11 cellular contexts compared by ENCODE assay signal in the genomic region with DNA sequence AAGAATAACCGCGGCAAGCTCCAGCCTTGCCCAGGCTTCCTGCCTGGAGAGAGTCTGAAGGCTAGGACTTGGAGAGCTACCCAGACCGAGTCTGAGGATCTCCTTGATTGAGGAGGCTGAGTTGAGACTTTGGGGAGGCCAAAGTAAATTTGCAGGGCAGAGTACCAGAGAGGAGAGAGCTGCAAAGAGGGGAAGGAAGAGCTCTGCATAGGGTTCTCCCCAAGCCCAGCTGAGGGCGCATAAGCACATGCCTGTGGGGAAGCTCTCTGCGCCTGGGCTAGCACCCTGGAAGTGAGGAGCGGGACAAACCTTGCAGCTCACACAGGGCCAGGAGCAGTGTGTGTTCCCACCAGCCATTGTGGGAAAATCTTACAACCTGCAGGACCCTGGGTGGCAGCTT. TPM values are rescaled to one million over a fixed set of nuclear protein-coding genes. Genes with fewer than 3 reads are reported as not detected.
A peak's percentile ranks its signal among the peaks of the same experiment; 100 is the strongest.
DNase-seq lines count a peak whose midpoint lies in the region; ATAC-seq, FAIRE-seq and TF ChIP-seq lines count a peak whose summit lies in the region.
"Had no signal": no experiment of that assay in that cellular context is flagged by ENCODE, and none has a peak within 500 bp of the region (broad histone marks: within the 10 kb centered on the region; RNA-seq: fewer than 3 reads in every experiment).

No MANE protein-coding gene starts in this region.

- H3K4me1 ChIP-seq in BLaER1 treated with 17β-estradiol and CSF1 and Interleukin-3, amounts not matched to agents 10 nM and 100 nM = peaks cover 40 to 72% (median 51%) of the 10 kb centered on the region in 10 experiments
- H3K4me1 ChIP-seq in K562 (replicated peaks in 1 of 2; ENCODE audit: control insufficient read depth in 2 of 2, insufficient read depth in 2 of 2, low read length in 2 of 2) = peaks cover 30 to 33% of the 10 kb centered on the region in 2 experiments; a peak in 4 of 5 replicates

- TF ChIP-seq POLR2A in K562 (conservative IDR thresholded peaks at IDR 0.05) = no peak

- peak overlapping the region in 4 of 11 experiments; percentile 14 to 45 (median 19); a peak in 3 of 22 replicates for H3K9ac ChIP-seq in BLaER1 treated with 17β-estradiol and CSF1 and Interleukin-3, amounts not matched to agents 10 nM and 100 nM
- H3K9ac ChIP-seq in K562 (ENCODE audit: insufficient read depth in 1 of 2, low read depth in 2 of 2, low read length in 2 of 2) = peak overlapping the region in 1 of 2 experiments; percentile 38; a peak in 1 of 4 replicates

- TF ChIP-seq RAD21 in K562 (CRISPR knock-in tag; conservative IDR thresholded peaks at IDR 0.05 in 1 of 2, IDR thresholded peaks at IDR 0.05 in 1 of 2) = no peak

- no peaks in the 10 kb centered on the region for H3K27me3 ChIP-seq in BLaER1 treated with 17β-estradiol and CSF1 and Interleukin-3, amounts not matched to agents 10 nM and 100 nM
- no peaks in the 10 kb centered on the region for H3K27me3 ChIP-seq in H7 (ENCODE audit: control insufficient read depth, insufficient read depth, low read length)
- H3K27me3 ChIP-seq in K562 (ENCODE audit: control insufficient read depth in 2 of 2, insufficient read depth in 2 of 2, low read length in 2 of 2) = no peaks in the 10 kb centered on the region
- H3K27me3 ChIP-seq: sigmoid colon had no signal

- WGBS in K562 (ENCODE audit: insufficient coverage, low coverage, missing lambda C conversion rate) = 79% methylated on average over 6 of the region's 6 CpGs

- H3K36me3 Mint-ChIP-seq in mesothelial cell of epicardium = no peaks in the 10 kb centered on the region

- H3K4me2 ChIP-seq in BLaER1 treated with 17β-estradiol and CSF1 and Interleukin-3, amounts not matched to agents 10 nM and 100 nM = peak overlapping the region; percentile 2 to 85 (median 70); a peak in 16 of 22 replicates
- H3K4me2 ChIP-seq in K562 (ENCODE audit: insufficient read depth, low read length) = no peak overlapping the region

- POLR2A ChIA-PET in K562 (lab: Yijun Ruan, JAX) = interaction anchor here (0.6 to 1.5 kb wide), 5 partner anchors 9 to 46 kb away, joined by 3 to 8 read pairs (median 3); no protein-coding TSS in a partner anchor

- H3K79me2 ChIP-seq in K562 (ENCODE audit: control insufficient read depth, insufficient read depth, low read length) = peaks cover 95% of the 10 kb centered on the region

- TF ChIP-seq CTCF in K562 (IDR thresholded peaks at IDR 0.05 in 2 of 3, conservative IDR thresholded peaks at IDR 0.05 in 1 of 3; ENCODE audit: insufficient read depth in 2 of 3, low read depth in 1 of 3, low read length in 3 of 3) (no peak), mesothelial cell of epicardium (IDR thresholded peaks at IDR 0.05; ENCODE audit: unreplicated experiment) (no peak)

- H3K4me3 ChIP-seq in BLaER1 treated with 17β-estradiol and CSF1 and Interleukin-3, amounts not matched to agents 10 nM and 100 nM = no peak overlapping the region
- no peak overlapping the region for H3K4me3 ChIP-seq in H7 (ENCODE audit: insufficient read depth, low read depth, low read length)
- H3K4me3 ChIP-seq in K562 = no peak overlapping the region
- H3K4me3 ChIP-seq: sigmoid colon had no signal

- H3K36me3 ChIP-seq in BLaER1 treated with 17β-estradiol and CSF1 and Interleukin-3, amounts not matched to agents 10 nM and 100 nM = peaks cover 15 to 30% (median 23%) of the 10 kb centered on the region in 11 experiments
- H3K36me3 ChIP-seq in H7 (replicated peaks; ENCODE audit: control insufficient read depth, insufficient read depth, low read length) (no peaks in the 10 kb centered on the region), K562 (ENCODE audit: control insufficient read depth, insufficient read depth, low read length) (peaks cover 16% of the 10 kb centered on the region; the same call in 2 of the 3 replicates)

- H3K9me1 ChIP-seq in K562 (ENCODE audit: control insufficient read depth, insufficient read depth, low read length) = peaks cover 9% of the 10 kb centered on the region

- ATAC-seq in K562 = peak; percentile 57
- no peak for ATAC-seq in GM21367 (IDR thresholded peaks at IDR 0.05; ENCODE audit: unreplicated experiment)

- in situ Hi-C loops in K562 (cut with MboI) = no loop called here

- intact Hi-C loops in K562 (cut with micrococcal nuclease) = no loop called here

- DNase-seq in H7 = peak; percentile 55
- DNase-seq in K562 (ENCODE audit: extremely low read depth in 1 of 4, low spot score in 3 of 4) = peak in 1 of 4 experiments; percentile 23
- no peak for DNase-seq in mesothelial cell of epicardium (ENCODE audit: low spot score in 2 of 2, unreplicated experiment in 2 of 2)
- DNase-seq in middle frontal gyrus (ENCODE audit: extremely low spot score, low spot score) = no peak
- no peak for DNase-seq in NCI-H2196 (lab: John Stamatoyannopoulos, UW; ENCODE audit: unreplicated experiment)
- no peak for DNase-seq in islet precursor cell
- DNase-seq: NCI-H1694 treated with DMSO at 0.1 percent for 48 hours, sigmoid colon had no signal

- FAIRE-seq in K562 (lab: Jason Lieb, UNC) = no peak
- FAIRE-seq: astrocyte had no signal

- CTCF ChIA-PET in K562 (lab: Yijun Ruan, JAX; ENCODE audit: low intra/inter-chr PET ratio) = no interaction called here

- no peak overlapping the region for H3K4me3 Mint-ChIP-seq in mesothelial cell of epicardium

- no peaks in the 10 kb centered on the region for H3K27me3 Mint-ChIP-seq in mesothelial cell of epicardium (ENCODE audit: low read depth)

- TF ChIP-seq EP300 in K562 (IDR thresholded peaks at IDR 0.05; ENCODE audit: low read length) = no peak

- H3K9me3 ChIP-seq in BLaER1 treated with 17β-estradiol and CSF1 and Interleukin-3, amounts not matched to agents 10 nM and 100 nM (replicated peaks in 1 of 11) = no peaks in the 10 kb centered on the region
- H3K9me3 ChIP-seq in K562 (replicated peaks; ENCODE audit: control insufficient read depth, insufficient read depth, low read depth, low read length) = no peaks in the 10 kb centered on the region
- H3K9me3 ChIP-seq: sigmoid colon had no signal

- H4K20me1 ChIP-seq in BLaER1 treated with 17β-estradiol and CSF1 and Interleukin-3, amounts not matched to agents 10 nM and 100 nM = peaks cover 99 to 100% (median 100%) of the 10 kb centered on the region in 11 experiments
- H4K20me1 ChIP-seq in K562 (replicated peaks; ENCODE audit: control insufficient read depth, insufficient read depth, low read length) = peaks cover 71% of the 10 kb centered on the region

- no peak overlapping the region for H2AFZ ChIP-seq in K562 (ENCODE audit: low read depth, low read length)

- H3K9me3 Mint-ChIP-seq in mesothelial cell of epicardium = no peaks in the 10 kb centered on the region

- peak overlapping the region in 7 of 11 experiments; percentile 1 to 64 (median 20); a peak in 6 of 22 replicates for H3K27ac ChIP-seq in BLaER1 treated with 17β-estradiol and CSF1 and Interleukin-3, amounts not matched to agents 10 nM and 100 nM
- H3K27ac ChIP-seq in K562 (ENCODE audit: extremely low read depth, low read depth, low read length) = no peak overlapping the region

- peaks cover 25% of the 10 kb centered on the region for H3K4me1 Mint-ChIP-seq in mesothelial cell of epicardium

- peak overlapping the region; percentile 49 for H3K27ac Mint-ChIP-seq in mesothelial cell of epicardium

- BruUV-seq in K562 (replicated peaks; lab: Mats Ljungman, UMichigan) = no TSS peak

TF ChIP-seq in K562, 482 proteins besides CTCF, POLR2A, EP300 and RAD21 (continues in another document):
- TF ChIP-seq ZNF23 (CRISPR knock-in tag; IDR thresholded peaks at IDR 0.05) (no peak), ZBTB49 (CRISPR knock-in tag; IDR thresholded peaks at IDR 0.05; ENCODE audit: borderline replicate concordance) (no peak), SPI1 (IDR thresholded peaks at IDR 0.05; ENCODE audit: borderline replicate concordance, low read depth, low read length) (no peak), ATF7 (IDR thresholded peaks at IDR 0.05) (no peak), RUNX1 (IDR thresholded peaks at IDR 0.05; ENCODE audit: low read depth) (no peak), RBM17 (IDR thresholded peaks at IDR 0.05; ENCODE audit: borderline replicate concordance, low read depth, low read length) (no peak)

RNA-seq across cellular contexts. Expression of gene FAM193A, which starts 56.1 kb away (rescaled TPM):
- total RNA-seq in H7 (2014; rRNA removed; shearing (Covaris generic)) = 13.3 and 16.3 TPM in 2 replicates
- 72.1 and 83.0 TPM in 2 replicates for total RNA-seq in K562 (2011; cell fraction: chromatin; rRNA removed; ENCODE audit: low replicate concordance)
- total RNA-seq in K562 (2011; cell fraction: nucleolus; rRNA removed) = 38.9 and 45.9 TPM in 2 replicates
- 36.3 and 46.0 TPM in 2 replicates for total RNA-seq in K562 (2011; cell fraction: nucleoplasm; rRNA removed)
- 10.5 and 11.7 TPM in 2 replicates for total RNA-seq in K562 (2014; rRNA removed)
- total RNA-seq in K562 (2014; rRNA removed; fragmentation: Illumina TruSeq; extraction: Trizol) = 8.5 and 9.2 TPM in 2 replicates
- total RNA-seq in K562 (2015; rRNA removed; fragmentation: Illumina TruSeq; extraction: Trizol) = 9.7 and 10.6 TPM in 2 replicates
- 23.8 and 24.6 TPM in 2 replicates for total RNA-seq in K562 (2021)
- 5.3 and 5.7 TPM in 2 replicates for polyA plus RNA-seq in K562 (2011; rRNA removed)
- 6.2 and 7.3 TPM in 2 replicates for polyA plus RNA-seq in K562 (2011; cell fraction: cytosol; rRNA removed)
- polyA plus RNA-seq in K562 (2011; cell fraction: nucleus; rRNA removed) = 15.6 and 25.6 TPM in 2 replicates
- polyA plus RNA-seq in K562 (2012) = 15.9 and 16.0 TPM in 2 replicates
- 15.3 and 16.2 TPM in 2 replicates for polyA plus RNA-seq in K562 (2014; fragmentation: Illumina TruSeq; extraction: Trizol)
- under 1 TPM; 0.46 to 0.55 TPM for polyA plus RNA-seq in K562 (2014; fragmentation: Nextera tagmentation; extraction: Ambion mirVana)
- polyA plus RNA-seq in K562 (2014; rRNA removed) = 9.5 and 9.6 TPM in 2 replicates
- 13.8 and 14.6 TPM in 2 replicates for polyA minus RNA-seq in K562 (2011; rRNA and poly(A)+ RNA removed)
- polyA minus RNA-seq in K562 (2011; cell fraction: cytosol; rRNA and poly(A)+ RNA removed) = 16.5 and 17.6 TPM in 2 replicates
- polyA minus RNA-seq in K562 (2011; cell fraction: nucleus; rRNA and poly(A)+ RNA removed) = 16.0 and 19.1 TPM in 2 replicates
- total RNA-seq in mesothelial cell of epicardium = 44.3 to 48.1 TPM (median 44.5 TPM) in 3 replicates
